In the genomic region with DNA sequence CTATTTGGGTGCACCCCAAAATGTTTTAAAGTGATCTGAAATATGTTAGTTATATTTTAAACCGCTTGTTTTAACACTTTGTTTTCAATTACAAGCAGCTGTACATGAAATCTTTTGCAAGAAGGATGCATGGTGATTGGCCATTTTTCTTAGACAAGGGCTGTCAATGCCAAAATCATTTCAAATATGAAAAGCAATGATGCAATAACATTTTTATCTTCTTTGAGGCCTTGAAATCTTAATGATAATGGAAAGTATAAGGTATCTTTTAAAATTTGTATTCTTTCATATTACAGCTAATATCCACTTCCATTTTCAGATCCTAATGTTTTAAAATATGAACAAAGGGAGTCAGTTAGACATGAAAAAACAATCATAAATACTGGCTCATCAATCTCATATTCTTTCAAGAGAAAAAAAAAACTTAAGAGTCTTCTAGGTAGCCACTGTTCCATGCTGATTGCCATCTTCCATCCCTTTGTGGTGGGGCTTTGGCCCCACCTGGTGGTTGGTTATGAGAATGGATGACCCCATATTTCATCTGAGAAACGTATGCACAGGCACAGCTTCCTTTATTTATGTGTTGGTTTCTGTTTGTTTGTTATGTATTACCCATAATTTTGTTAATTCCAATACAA, we compare ENCODE assay signal across 8 cellular contexts.
DNase-seq lines count a peak whose midpoint lies in the region; ATAC-seq, FAIRE-seq and TF ChIP-seq lines count a peak whose summit lies in the region.

No MANE protein-coding gene starts in this region.

- no peak overlapping the region for H3K27ac Mint-ChIP-seq in activated CD4-positive, alpha-beta T cell treated with anti-CD3 and anti-CD28 coated beads for 36 hours
- no peak overlapping the region for H3K27ac Mint-ChIP-seq in type B pancreatic cell

- TF ChIP-seq POLR2A in GM12878 (IDR thresholded peaks at IDR 0.05; ENCODE audit: low read depth, low read length), result no peak

- no peaks in the 10 kb centered on the region for H3K27me3 Mint-ChIP-seq in activated CD4-positive, alpha-beta T cell treated with anti-CD3 and anti-CD28 coated beads for 36 hours
- no peaks in the 10 kb centered on the region for H3K27me3 Mint-ChIP-seq in type B pancreatic cell

- H3K4me1 ChIP-seq in GM12878 (ENCODE audit: control insufficient read depth, insufficient read depth, low read length), result no peaks in the 10 kb centered on the region

- no peaks in the 10 kb centered on the region for H3K9me3 ChIP-seq in GM12878 (replicated peaks; ENCODE audit: control insufficient read depth, insufficient read depth, low read length)

- POLR2A ChIA-PET in activated CD4-positive, alpha-beta T cell treated with anti-CD3 and anti-CD28 coated beads for 36 hours (lab: Charles Lee), result no interaction called here
- POLR2A ChIA-PET in GM12878 (lab: Charles Lee), result no interaction called here

- no peak overlapping the region for H3K4me3 ChIP-seq in GM12878

- CTCF ChIA-PET in activated CD4-positive, alpha-beta T cell treated with anti-CD3 and anti-CD28 coated beads for 36 hours (lab: Charles Lee), result interaction anchor here (0.5 to 1.4 kb wide), 4 partner anchors 11 to 162 kb away, joined by 3 to 8 read pairs (median 4); no protein-coding TSS in a partner anchor
- CTCF ChIA-PET in GM12878 (lab: Yijun Ruan, JAX), result interaction anchor here (0.6 to 2.4 kb wide), 15 partner anchors 9 to 495 kb away, joined by 3 to 11 read pairs (median 4); no protein-coding TSS in a partner anchor

- peak; percentile 84 for TF ChIP-seq RAD21 in GM12878 (IDR thresholded peaks at IDR 0.05; ENCODE audit: insufficient read depth, low read depth, low read length)

- SMC1A ChIA-PET in GM12878 (lab: Charles Lee; ENCODE audit: uncharacterized antibody, unreplicated experiment), result interaction anchor here (0.9 to 1.5 kb wide), 3 partner anchors 11 to 57 kb away, joined by 3 to 5 read pairs (median 4); no protein-coding TSS in a partner anchor

- no peaks in the 10 kb centered on the region for H3K9me3 Mint-ChIP-seq in activated CD4-positive, alpha-beta T cell treated with anti-CD3 and anti-CD28 coated beads for 36 hours (ENCODE audit: low read depth)
- H3K9me3 Mint-ChIP-seq in type B pancreatic cell, result no peaks in the 10 kb centered on the region

- FAIRE-seq in GM12878 (lab: Jason Lieb, UNC), result peak; percentile 75

- no peak for ATAC-seq in activated CD4-positive, alpha-beta T cell treated with anti-CD3 and anti-CD28 coated beads for 36 hours
- peak; percentile 99 for ATAC-seq in GM19463 (IDR thresholded peaks at IDR 0.05; ENCODE audit: unreplicated experiment)
- peak; percentile 94 for ATAC-seq in HG03439 (IDR thresholded peaks at IDR 0.05; ENCODE audit: unreplicated experiment)
- ATAC-seq in GM12878, result peak; percentile 99
- ATAC-seq in left colon, result peak; percentile 51

- H3K27me3 ChIP-seq in GM12878 (replicated peaks in 1 of 2; ENCODE audit: control insufficient read depth in 2 of 2, insufficient read depth in 2 of 2, low read length in 1 of 2), result no peaks in the 10 kb centered on the region

- in situ Hi-C loops in GM12878 (cut with MboI), result no loop called here

- H4K20me1 ChIP-seq in GM12878 (ENCODE audit: control insufficient read depth, insufficient read depth), result no peaks in the 10 kb centered on the region

- no TSS peak for BruUV-seq in GM12878 (replicated peaks; lab: Mats Ljungman, UMichigan)

- TF ChIP-seq EP300 in GM12878 (IDR thresholded peaks at IDR 0.05; ENCODE audit: borderline replicate concordance in 1 of 2, control insufficient read depth in 1 of 2, low read depth in 2 of 2, low read length in 2 of 2), result no peak

- RAD21 ChIA-PET in GM12878 (lab: Charles Lee; ENCODE audit: unreplicated experiment), result no interaction called here

- H3K36me3 ChIP-seq in GM12878 (ENCODE audit: control insufficient read depth in 2 of 2, insufficient read depth in 2 of 2, low read length in 1 of 2), result no peaks in the 10 kb centered on the region

- no peaks in the 10 kb centered on the region for H3K79me2 ChIP-seq in GM12878 (ENCODE audit: control insufficient read depth, insufficient read depth, low read length)

- TF ChIP-seq CTCF in GM12878 (IDR thresholded peaks at IDR 0.05 in 2 of 3, conservative IDR thresholded peaks at IDR 0.05 in 1 of 3; ENCODE audit: control insufficient read depth in 2 of 3, extremely low read depth in 1 of 3, insufficient read depth in 1 of 3, low read depth in 3 of 3, low read length in 3 of 3) (peak; percentile 73 to 75 (median 74); a peak in 5 of 6 replicates), type B pancreatic cell (conservative IDR thresholded peaks at IDR 0.05) (peak; percentile 94)

- H3K4me3 Mint-ChIP-seq in activated CD4-positive, alpha-beta T cell treated with anti-CD3 and anti-CD28 coated beads for 36 hours, result no peak overlapping the region
- peak overlapping the region; percentile 2 for H3K4me3 Mint-ChIP-seq in type B pancreatic cell

- no peak overlapping the region for H2AFZ ChIP-seq in GM12878 (ENCODE audit: control insufficient read depth, low read depth, low read length)

- intact Hi-C loops in activated CD4-positive, alpha-beta T cell treated with anti-CD3 and anti-CD28 coated beads for 36 hours (cut with DNase I, micrococcal nuclease), result loop anchor here in 1 of 2 experiments (2.0 kb wide), 1 partner anchor 146 kb away; no protein-coding TSS in a partner anchor
- intact Hi-C loops in GM12878 (cut with micrococcal nuclease; ENCODE audit: unreplicated experiment), result loop anchor here (5.0 kb wide), 1 partner anchor 150 kb away; no protein-coding TSS in a partner anchor
- intact Hi-C loops in left colon (cut with DNase I, micrococcal nuclease), result no loop called here

- H3K4me2 ChIP-seq in GM12878 (ENCODE audit: control insufficient read depth, insufficient read depth), result no peak overlapping the region

- no peaks in the 10 kb centered on the region for H3K36me3 Mint-ChIP-seq in activated CD4-positive, alpha-beta T cell treated with anti-CD3 and anti-CD28 coated beads for 36 hours (ENCODE audit: low read depth)
- no peaks in the 10 kb centered on the region for H3K36me3 Mint-ChIP-seq in type B pancreatic cell

- H3K27ac ChIP-seq in GM12878 (ENCODE audit: control insufficient read depth, insufficient read depth), result no peak overlapping the region

- no peaks in the 10 kb centered on the region for H3K4me1 Mint-ChIP-seq in activated CD4-positive, alpha-beta T cell treated with anti-CD3 and anti-CD28 coated beads for 36 hours
- peaks cover 18% of the 10 kb centered on the region for H3K4me1 Mint-ChIP-seq in type B pancreatic cell (ENCODE audit: unreplicated experiment)

- peak; percentile 54 for DNase-seq in activated CD4-positive, alpha-beta T cell treated with anti-CD3 and anti-CD28 coated beads for 36 hours
- no peak for DNase-seq in activated CD4-positive, alpha-beta T cell treated with anti-CD3 and anti-CD28 coated beads, Interleukin-2, amount 50 U/mL, for 1 hour
- DNase-seq in NCI-H526 treated with DMSO at 0.1 percent for 48 hours (lab: John Stamatoyannopoulos, UW), result peak; percentile 54
- peak; percentile 9 for DNase-seq in GM12878 (ENCODE audit: low read depth, low spot score)
- DNase-seq in left colon, result peak in 1 of 2 donors; percentile 8
- no peak for DNase-seq in type B pancreatic cell (ENCODE audit: extremely low spot score, unreplicated experiment)

- 0% methylated on average over 2 of the region's 2 CpGs for WGBS in GM12878 (ENCODE audit: insufficient coverage, insufficient replicate concordance, low lambda C conversion rate, missing lambda C conversion rate)

- H3K9ac ChIP-seq in GM12878 (ENCODE audit: control insufficient read depth, insufficient read depth, low read length), result no peak overlapping the region

TF ChIP-seq in GM12878, 131 proteins besides CTCF, POLR2A, EP300 and RAD21 (continues in another document):
- TF ChIP-seq CHD1 (IDR thresholded peaks at IDR 0.05; ENCODE audit: low read depth, low read length) (no peak), EED (IDR thresholded peaks at IDR 0.05; ENCODE audit: low read depth) (no peak), IKZF1 (conservative IDR thresholded peaks at IDR 0.05) (no peak), HCFC1 (IDR thresholded peaks at IDR 0.05; ENCODE audit: low read length) (no peak), EZH2 (IDR thresholded peaks at IDR 0.05; ENCODE audit: borderline replicate concordance, control insufficient read depth, low read depth, low read length) (no peak), CBFB (IDR thresholded peaks at IDR 0.05; ENCODE audit: low read depth) (no peak)
- TF ChIP-seq, protein P1, sequence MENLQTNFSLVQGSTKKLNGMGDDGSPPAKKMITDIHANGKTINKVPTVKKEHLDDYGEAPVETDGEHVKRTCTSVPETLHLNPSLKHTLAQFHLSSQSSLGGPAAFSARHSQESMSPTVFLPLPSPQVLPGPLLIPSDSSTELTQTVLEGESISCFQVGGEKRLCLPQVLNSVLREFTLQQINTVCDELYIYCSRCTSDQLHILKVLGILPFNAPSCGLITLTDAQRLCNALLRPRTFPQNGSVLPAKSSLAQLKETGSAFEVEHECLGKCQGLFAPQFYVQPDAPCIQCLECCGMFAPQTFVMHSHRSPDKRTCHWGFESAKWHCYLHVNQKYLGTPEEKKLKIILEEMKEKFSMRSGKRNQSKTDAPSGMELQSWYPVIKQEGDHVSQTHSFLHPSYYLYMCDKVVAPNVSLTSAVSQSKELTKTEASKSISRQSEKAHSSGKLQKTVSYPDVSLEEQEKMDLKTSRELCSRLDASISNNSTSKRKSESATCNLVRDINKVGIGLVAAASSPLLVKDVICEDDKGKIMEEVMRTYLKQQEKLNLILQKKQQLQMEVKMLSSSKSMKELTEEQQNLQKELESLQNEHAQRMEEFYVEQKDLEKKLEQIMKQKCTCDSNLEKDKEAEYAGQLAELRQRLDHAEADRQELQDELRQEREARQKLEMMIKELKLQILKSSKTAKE (IDR thresholded peaks at IDR 0.05; ENCODE audit: low read depth, poor library complexity, severe bottlenecking), result no peak

Comparison
In these comparisons a context has a peak if more than half of its experiments do, and no peak if none do; other contexts are left out.
1. DNase-seq: peak in activated CD4-positive, alpha-beta T cell treated with anti-CD3 and anti-CD28 coated beads for 36 hours (single experiment), NCI-H526 treated with DMSO at 0.1 percent for 48 hours (single experiment) and GM12878 (single experiment); none in activated CD4-positive, alpha-beta T cell treated with anti-CD3 and anti-CD28 coated beads, Interleukin-2, amount 50 U/mL, for 1 hour (single experiment) and type B pancreatic cell (single experiment).